Comparison of ENCODE assay signal across 14 cellular contexts in the genomic region with DNA sequence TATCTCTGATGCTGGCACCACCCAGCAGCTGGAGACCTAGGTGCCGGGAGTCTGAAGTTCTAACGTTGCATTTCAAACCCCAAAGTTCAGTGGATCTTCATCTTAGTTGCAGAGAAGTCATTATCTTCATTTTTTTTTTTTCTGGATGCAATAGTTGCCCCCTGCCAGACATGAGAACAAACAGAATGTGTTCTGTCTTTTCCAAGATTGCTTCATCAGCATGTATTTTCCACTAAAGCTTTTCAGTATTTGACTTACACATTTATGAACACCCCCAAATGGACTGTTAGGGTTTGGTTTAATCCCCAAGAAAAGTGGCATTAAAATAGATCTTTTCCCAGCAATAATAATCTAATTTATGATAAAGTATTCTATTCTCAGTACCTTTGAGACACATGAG.
A peak's percentile ranks its signal among the peaks of the same experiment; 100 is the strongest.
DNase-seq lines count a peak whose midpoint lies in the region; TF ChIP-seq lines count a peak whose summit lies in the region.
"Had no signal": no experiment of that assay in that cellular context is flagged by ENCODE, and none has a peak within 500 bp of the region (broad histone marks: within the 10 kb centered on the region; RNA-seq: fewer than 3 reads in every experiment).

No MANE protein-coding gene starts in this region.

- H3K9me3 ChIP-seq in hepatocyte (ENCODE audit: low read depth) (no peaks in the 10 kb centered on the region), smooth muscle cell (replicated peaks; ENCODE audit: low read depth) (no peaks in the 10 kb centered on the region)

- H3K4me3 ChIP-seq in hepatocyte = no peak overlapping the region
- no peak overlapping the region for H3K4me3 ChIP-seq in smooth muscle cell
- H3K4me3 ChIP-seq: GM23338 had no signal

- H3K4me2 ChIP-seq in hepatocyte (peak overlapping the region; percentile 27), smooth muscle cell (peak overlapping the region; percentile 6)
- H3K4me2 ChIP-seq: GM23338 had no signal

- intact Hi-C loops in posterior vena cava (cut with DNase I) = no loop called here

- H3K79me2 ChIP-seq in hepatocyte = no peaks in the 10 kb centered on the region
- H3K79me2 ChIP-seq in smooth muscle cell (ENCODE audit: low read depth) = no peaks in the 10 kb centered on the region

- H3K4me1 ChIP-seq in hepatocyte (ENCODE audit: insufficient read depth) (peaks cover 10% of the 10 kb centered on the region), smooth muscle cell (ENCODE audit: low read depth) (no peaks in the 10 kb centered on the region)

- H3K27ac ChIP-seq in hepatocyte = peak overlapping the region; percentile 11
- no peak overlapping the region for H3K27ac ChIP-seq in smooth muscle cell (ENCODE audit: low read depth)
- H3K27ac ChIP-seq: C4-2B, HL-60 had no signal

- DNase-seq in amniotic epithelial cell (ENCODE audit: low read depth) (peak; percentile 54), hepatocyte (ENCODE audit: low spot score) (no peak), smooth muscle cell (lab: John Stamatoyannopoulos, UW; ENCODE audit: unreplicated experiment) (no peak), posterior vena cava (ENCODE audit: low spot score) (no peak)
- no peak for DNase-seq in activated naive CD4-positive, alpha-beta T cell treated with anti-CD3 and anti-CD28 coated beads, Interleukin-2, amount 10 ng/mL, durations not matched to agents 7 days and 5 days
- DNase-seq in NK-92 treated with Interleukin-12 subunit alpha and Interleukin-12 subunit beta, amount 100 ng/mL, for 24 hours (lab: John Stamatoyannopoulos, UW) = no peak
- DNase-seq: AML-193; CD4-positive, alpha-beta memory T cell; DMS79 treated with DMSO at 0.1 percent for 48 hours; GF-D8; HCEC 1CT had no signal

- no peak overlapping the region for H3K27ac Mint-ChIP-seq in activated naive CD4-positive, alpha-beta T cell treated with anti-CD3 and anti-CD28 coated beads, Interleukin-2, amount 10 ng/mL, durations not matched to agents 7 days and 5 days
- H3K27ac Mint-ChIP-seq: CD4-positive, alpha-beta memory T cell; GM23338 had no signal

- TF ChIP-seq CTCF in hepatocyte (IDR thresholded peaks at IDR 0.05; ENCODE audit: poor library complexity) = no peak
- TF ChIP-seq CTCF in smooth muscle cell (IDR thresholded peaks at IDR 0.05; ENCODE audit: borderline replicate concordance, insufficient read depth, poor library complexity, severe bottlenecking) = no peak

- WGBS in hepatocyte (ENCODE audit: low lambda C conversion rate, missing lambda C conversion rate) = 53% methylated on average over 2 of the region's 2 CpGs
- WGBS in smooth muscle cell (ENCODE audit: low lambda C conversion rate) = 52% methylated on average over 2 of the region's 2 CpGs

- no peak overlapping the region for H3K9ac ChIP-seq in smooth muscle cell (ENCODE audit: low read depth)

- H3K9me2 ChIP-seq in hepatocyte (replicated peaks; ENCODE audit: insufficient read depth) = no peaks in the 10 kb centered on the region

- H3K9me3 Mint-ChIP-seq in activated naive CD4-positive, alpha-beta T cell treated with anti-CD3 and anti-CD28 coated beads, Interleukin-2, amount 10 ng/mL, durations not matched to agents 7 days and 5 days = no peaks in the 10 kb centered on the region
- H3K9me3 Mint-ChIP-seq: CD4-positive, alpha-beta memory T cell; GM23338 had no signal

- no peaks in the 10 kb centered on the region for H3K27me3 Mint-ChIP-seq in activated naive CD4-positive, alpha-beta T cell treated with anti-CD3 and anti-CD28 coated beads, Interleukin-2, amount 10 ng/mL, durations not matched to agents 7 days and 5 days

- H3K4me1 Mint-ChIP-seq in activated naive CD4-positive, alpha-beta T cell treated with anti-CD3 and anti-CD28 coated beads, Interleukin-2, amount 10 ng/mL, durations not matched to agents 7 days and 5 days = no peaks in the 10 kb centered on the region
- H3K4me1 Mint-ChIP-seq: CD4-positive, alpha-beta memory T cell had no signal

- H2AFZ ChIP-seq in hepatocyte (no peak overlapping the region), smooth muscle cell (ENCODE audit: low read depth) (no peak overlapping the region)
- H2AFZ ChIP-seq: GM23338 had no signal

- CTCF ChIA-PET in activated naive CD4-positive, alpha-beta T cell treated with anti-CD3 and anti-CD28 coated beads, Interleukin-2, amount 10 ng/mL, durations not matched to agents 7 days and 5 days (lab: Charles Lee) = no interaction called here

- no peaks in the 10 kb centered on the region for H3K36me3 ChIP-seq in hepatocyte (replicated peaks; ENCODE audit: insufficient read depth, low read depth)
- no peaks in the 10 kb centered on the region for H3K36me3 ChIP-seq in smooth muscle cell (ENCODE audit: low read depth)

- peaks cover 29% of the 10 kb centered on the region for H3K27me3 ChIP-seq in hepatocyte
- H3K27me3 ChIP-seq in smooth muscle cell (ENCODE audit: low read depth) = no peaks in the 10 kb centered on the region

- no peak overlapping the region for H3K4me3 Mint-ChIP-seq in activated naive CD4-positive, alpha-beta T cell treated with anti-CD3 and anti-CD28 coated beads, Interleukin-2, amount 10 ng/mL, durations not matched to agents 7 days and 5 days
- H3K4me3 Mint-ChIP-seq: CD4-positive, alpha-beta memory T cell; GM23338 had no signal

- H3F3A ChIP-seq in smooth muscle cell (ENCODE audit: low read depth) = peaks cover 20% of the 10 kb centered on the region

- H3K36me3 Mint-ChIP-seq in activated naive CD4-positive, alpha-beta T cell treated with anti-CD3 and anti-CD28 coated beads, Interleukin-2, amount 10 ng/mL, durations not matched to agents 7 days and 5 days = no peaks in the 10 kb centered on the region
- H3K36me3 Mint-ChIP-seq: CD4-positive, alpha-beta memory T cell had no signal

- no peaks in the 10 kb centered on the region for H4K20me1 ChIP-seq in hepatocyte (ENCODE audit: insufficient read depth, poor library complexity, severe bottlenecking)
- H4K20me1 ChIP-seq in smooth muscle cell (ENCODE audit: low read depth) = no peaks in the 10 kb centered on the region
